In genomic region chr14:22768947-22769346, GRCh38 we compare ENCODE assay signal across 18 cellular contexts. TPM values are rescaled to one million over a fixed set of nuclear protein-coding genes. Genes with fewer than 3 reads are reported as not detected.
A peak's percentile ranks its signal among the peaks of the same experiment; 100 is the strongest.
DNase-seq lines count a peak whose midpoint lies in the region; ATAC-seq and TF ChIP-seq lines count a peak whose summit lies in the region.
"Had no signal": no experiment of that assay in that cellular context is flagged by ENCODE, and none has a peak within 500 bp of the region (broad histone marks: within the 10 kb centered on the region; RNA-seq: fewer than 3 reads in every experiment).

No MANE protein-coding gene starts in this region.

- intact Hi-C loops in activated CD4-positive, alpha-beta memory T cell treated with anti-CD3 and anti-CD28 coated beads for 36 hours (cut with micrococcal nuclease), result loop anchor here (5.0 kb wide), 2 partner anchors 122 to 197 kb away; no protein-coding TSS in a partner anchor
- intact Hi-C loops in CD4-positive, alpha-beta T cell (cut with DNase I, micrococcal nuclease), result loop anchor here in 1 of 2 experiments (5.0 to 10.0 kb wide), 5 partner anchors 63 to 1314 kb away; partner anchors contain the start of genes ACIN1, C14orf119, CHD8 and DAD1

- H3K27ac Mint-ChIP-seq in activated CD4-positive, alpha-beta memory T cell treated with anti-CD3 and anti-CD28 coated beads for 36 hours, result peak overlapping the region; percentile 57
- H3K27ac Mint-ChIP-seq in activated CD4-positive, alpha-beta memory T cell treated with anti-CD3 and anti-CD28 coated beads, Interleukin-2, amount 10 ng/mL, durations not matched to agents 7 days and 5 days, result no peak overlapping the region
- peak overlapping the region; percentile 9 for H3K27ac Mint-ChIP-seq in CD4-positive, alpha-beta T cell
- peak overlapping the region; percentile 7 for H3K27ac Mint-ChIP-seq in activated naive CD8-positive, alpha-beta T cell treated with anti-CD3 and anti-CD28 coated beads, Interleukin-2, amount 10 ng/mL, durations not matched to agents 7 days and 5 days
- peak overlapping the region; percentile 38 for H3K27ac Mint-ChIP-seq in nephron progenitor cell

- no peak for ATAC-seq in CD4-positive, alpha-beta T cell (ENCODE audit: poor library complexity)
- ATAC-seq in activated naive CD8-positive, alpha-beta T cell treated with anti-CD3 and anti-CD28 coated beads, Interleukin-2, amount 10 ng/mL, durations not matched to agents 7 days and 5 days (ENCODE audit: low read depth), result no peak
- ATAC-seq in GM21528 (IDR thresholded peaks at IDR 0.05; ENCODE audit: low FRiP score, unreplicated experiment), result no peak
- no peak for ATAC-seq in GM19455 (IDR thresholded peaks at IDR 0.05; ENCODE audit: unreplicated experiment)
- ATAC-seq: lower lobe of right lung, Right ventricle myocardium inferior had no signal

- peaks cover 53% of the 10 kb centered on the region for H3K36me3 Mint-ChIP-seq in activated CD4-positive, alpha-beta memory T cell treated with anti-CD3 and anti-CD28 coated beads for 36 hours
- H3K36me3 Mint-ChIP-seq in activated CD4-positive, alpha-beta memory T cell treated with anti-CD3 and anti-CD28 coated beads, Interleukin-2, amount 10 ng/mL, durations not matched to agents 7 days and 5 days (ENCODE audit: low read depth), result peaks cover 60% of the 10 kb centered on the region
- peaks cover 72% of the 10 kb centered on the region for H3K36me3 Mint-ChIP-seq in CD4-positive, alpha-beta T cell (ENCODE audit: low read depth)
- H3K36me3 Mint-ChIP-seq in activated naive CD8-positive, alpha-beta T cell treated with anti-CD3 and anti-CD28 coated beads, Interleukin-2, amount 10 ng/mL, durations not matched to agents 7 days and 5 days, result peaks cover 49% of the 10 kb centered on the region
- peaks cover 47% of the 10 kb centered on the region for H3K36me3 Mint-ChIP-seq in nephron progenitor cell (ENCODE audit: low read depth)

- no peak overlapping the region for H3K4me3 Mint-ChIP-seq in activated CD4-positive, alpha-beta memory T cell treated with anti-CD3 and anti-CD28 coated beads for 36 hours
- no peak overlapping the region for H3K4me3 Mint-ChIP-seq in activated CD4-positive, alpha-beta memory T cell treated with anti-CD3 and anti-CD28 coated beads, Interleukin-2, amount 10 ng/mL, durations not matched to agents 7 days and 5 days
- H3K4me3 Mint-ChIP-seq in CD4-positive, alpha-beta T cell, result peak overlapping the region; percentile 73
- H3K4me3 Mint-ChIP-seq in activated naive CD8-positive, alpha-beta T cell treated with anti-CD3 and anti-CD28 coated beads, Interleukin-2, amount 10 ng/mL, durations not matched to agents 7 days and 5 days, result no peak overlapping the region
- peak overlapping the region; percentile 61 for H3K4me3 Mint-ChIP-seq in nephron progenitor cell

- H3K9me3 ChIP-seq in CD4-positive, alpha-beta T cell (ENCODE audit: control insufficient read depth, low read length), result no peaks in the 10 kb centered on the region
- H3K9me3 ChIP-seq: breast epithelium, lower lobe of right lung had no signal

- DNase-seq in activated CD4-positive, alpha-beta memory T cell treated with anti-CD3 and anti-CD28 coated beads for 36 hours, result no peak
- DNase-seq in activated CD4-positive, alpha-beta memory T cell treated with anti-CD3 and anti-CD28 coated beads, Interleukin-2, amount 10 ng/mL, durations not matched to agents 7 days and 5 days, result no peak
- no peak for DNase-seq in CD4-positive, alpha-beta T cell
- no peak for DNase-seq in activated naive CD8-positive, alpha-beta T cell treated with anti-CD3 and anti-CD28 coated beads, Interleukin-2, amount 10 ng/mL, durations not matched to agents 7 days and 5 days
- DNase-seq in nephron progenitor cell (no peak), SHP77 (lab: John Stamatoyannopoulos, UW) (no peak)
- DNase-seq: activated CD4-positive, alpha-beta T cell treated with anti-CD3 and anti-CD28 coated beads, Interleukin-2, amount 50 U/mL, for 4 hours; Calu3; lower lobe of right lung; NCI-H1105 treated with DMSO at 0.1 percent for 48 hours; NCI-H2081; NCI-H446; stimulated activated CD4-positive, alpha-beta T cell treated with anti-CD3 and anti-CD28 coated beads, Interleukin-4, amount 100 ng/mL, for 4 hours; trophoblast cell had no signal

- peaks cover 2% of the 10 kb centered on the region for H3K27me3 Mint-ChIP-seq in activated CD4-positive, alpha-beta memory T cell treated with anti-CD3 and anti-CD28 coated beads for 36 hours
- no peaks in the 10 kb centered on the region for H3K27me3 Mint-ChIP-seq in activated CD4-positive, alpha-beta memory T cell treated with anti-CD3 and anti-CD28 coated beads, Interleukin-2, amount 10 ng/mL, durations not matched to agents 7 days and 5 days
- no peaks in the 10 kb centered on the region for H3K27me3 Mint-ChIP-seq in CD4-positive, alpha-beta T cell
- no peaks in the 10 kb centered on the region for H3K27me3 Mint-ChIP-seq in activated naive CD8-positive, alpha-beta T cell treated with anti-CD3 and anti-CD28 coated beads, Interleukin-2, amount 10 ng/mL, durations not matched to agents 7 days and 5 days
- H3K27me3 Mint-ChIP-seq in nephron progenitor cell (ENCODE audit: low read depth, poor library complexity), result peaks cover 4% of the 10 kb centered on the region

- no peak overlapping the region for H3K27ac ChIP-seq in CD4-positive, alpha-beta T cell (ENCODE audit: low read depth, low read length)
- H3K27ac ChIP-seq: breast epithelium, lower lobe of right lung had no signal

- no peak for TF ChIP-seq CTCF in CD4-positive, alpha-beta T cell (IDR thresholded peaks at IDR 0.05)
- no peak for TF ChIP-seq CTCF in nephron progenitor cell (IDR thresholded peaks at IDR 0.05)

- CTCF ChIA-PET in activated CD4-positive, alpha-beta memory T cell treated with anti-CD3 and anti-CD28 coated beads for 36 hours (lab: Charles Lee), result no interaction called here
- CTCF ChIA-PET in activated CD4-positive, alpha-beta memory T cell treated with anti-CD3 and anti-CD28 coated beads, Interleukin-2, amount 10 ng/mL, durations not matched to agents 7 days and 5 days (lab: Charles Lee), result no interaction called here
- CTCF ChIA-PET in CD4-positive, alpha-beta T cell (lab: Charles Lee), result interaction anchor here (1.1 kb wide), 1 partner anchor 199 kb away, joined by 3 read pairs; no protein-coding TSS in a partner anchor

- peaks cover 34% of the 10 kb centered on the region for H3K4me1 Mint-ChIP-seq in activated CD4-positive, alpha-beta memory T cell treated with anti-CD3 and anti-CD28 coated beads for 36 hours (ENCODE audit: low read depth)
- H3K4me1 Mint-ChIP-seq in activated CD4-positive, alpha-beta memory T cell treated with anti-CD3 and anti-CD28 coated beads, Interleukin-2, amount 10 ng/mL, durations not matched to agents 7 days and 5 days, result peaks cover 35% of the 10 kb centered on the region
- peaks cover 33% of the 10 kb centered on the region for H3K4me1 Mint-ChIP-seq in CD4-positive, alpha-beta T cell (ENCODE audit: low read depth)
- H3K4me1 Mint-ChIP-seq in activated naive CD8-positive, alpha-beta T cell treated with anti-CD3 and anti-CD28 coated beads, Interleukin-2, amount 10 ng/mL, durations not matched to agents 7 days and 5 days, result peaks cover 33% of the 10 kb centered on the region
- peaks cover 37% of the 10 kb centered on the region for H3K4me1 Mint-ChIP-seq in nephron progenitor cell

- H3K27me3 ChIP-seq in CD4-positive, alpha-beta T cell (ENCODE audit: control insufficient read depth, insufficient read depth, low read length), result no peaks in the 10 kb centered on the region
- H3K27me3 ChIP-seq: breast epithelium had no signal

- H3K9me3 Mint-ChIP-seq in activated CD4-positive, alpha-beta memory T cell treated with anti-CD3 and anti-CD28 coated beads for 36 hours, result no peaks in the 10 kb centered on the region
- peaks cover 2% of the 10 kb centered on the region for H3K9me3 Mint-ChIP-seq in activated CD4-positive, alpha-beta memory T cell treated with anti-CD3 and anti-CD28 coated beads, Interleukin-2, amount 10 ng/mL, durations not matched to agents 7 days and 5 days
- H3K9me3 Mint-ChIP-seq in CD4-positive, alpha-beta T cell, result no peaks in the 10 kb centered on the region
- peaks cover 2% of the 10 kb centered on the region for H3K9me3 Mint-ChIP-seq in activated naive CD8-positive, alpha-beta T cell treated with anti-CD3 and anti-CD28 coated beads, Interleukin-2, amount 10 ng/mL, durations not matched to agents 7 days and 5 days
- peaks cover 10% of the 10 kb centered on the region for H3K9me3 Mint-ChIP-seq in nephron progenitor cell

- POLR2A ChIA-PET in activated CD4-positive, alpha-beta memory T cell treated with anti-CD3 and anti-CD28 coated beads for 36 hours (lab: Charles Lee), result no interaction called here
- POLR2A ChIA-PET in activated CD4-positive, alpha-beta memory T cell treated with anti-CD3 and anti-CD28 coated beads, Interleukin-2, amount 10 ng/mL, durations not matched to agents 7 days and 5 days (lab: Charles Lee), result no interaction called here
- POLR2A ChIA-PET in CD4-positive, alpha-beta T cell (lab: Charles Lee), result no interaction called here
- POLR2A ChIA-PET in activated naive CD8-positive, alpha-beta T cell treated with anti-CD3 and anti-CD28 coated beads, Interleukin-2, amount 10 ng/mL, durations not matched to agents 7 days and 5 days (lab: Charles Lee), result no interaction called here

RNA-seq across cellular contexts. Expression of gene OXA1L, which starts 2.5 kb away (rescaled TPM):
- 100 to 1,000 TPM; 131 to 136 TPM for total RNA-seq in activated CD4-positive, alpha-beta memory T cell treated with anti-CD3 and anti-CD28 coated beads for 36 hours
- 100 to 1,000 TPM; 118 to 122 TPM for total RNA-seq in activated CD4-positive, alpha-beta memory T cell treated with anti-CD3 and anti-CD28 coated beads, Interleukin-2, amount 10 ng/mL, durations not matched to agents 7 days and 5 days
- 100 to 1,000 TPM; 176 to 177 TPM for total RNA-seq in CD4-positive, alpha-beta T cell
- 100 to 1,000 TPM; 127 to 130 TPM for total RNA-seq in activated naive CD8-positive, alpha-beta T cell treated with anti-CD3 and anti-CD28 coated beads, Interleukin-2, amount 10 ng/mL, durations not matched to agents 7 days and 5 days

RNA-seq across cellular contexts. Expression of gene SLC7A7, which starts 46.3 kb away (rescaled TPM):
- total RNA-seq in activated CD4-positive, alpha-beta memory T cell treated with anti-CD3 and anti-CD28 coated beads for 36 hours, result under 1 TPM; 0.10 to 0.34 TPM
- total RNA-seq in activated CD4-positive, alpha-beta memory T cell treated with anti-CD3 and anti-CD28 coated beads, Interleukin-2, amount 10 ng/mL, durations not matched to agents 7 days and 5 days, result under 1 TPM; 0.38 to 0.60 TPM
- 1 to 10 TPM in 1 of 2 experiments, under 1 TPM in 1; 0.89 to 1.1 TPM for total RNA-seq in CD4-positive, alpha-beta T cell
- 1 to 10 TPM in 1 of 2 experiments, under 1 TPM in 1; 0.89 to 2.5 TPM for total RNA-seq in activated naive CD8-positive, alpha-beta T cell treated with anti-CD3 and anti-CD28 coated beads, Interleukin-2, amount 10 ng/mL, durations not matched to agents 7 days and 5 days

Comparison
In these comparisons a context has a peak if more than half of its experiments do, and no peak if none do; other contexts are left out.
1. H3K4me3 Mint-ChIP-seq: peak in CD4-positive, alpha-beta T cell (single experiment) and nephron progenitor cell (single experiment); none in activated CD4-positive, alpha-beta memory T cell treated with anti-CD3 and anti-CD28 coated beads for 36 hours (single experiment), activated CD4-positive, alpha-beta memory T cell treated with anti-CD3 and anti-CD28 coated beads, Interleukin-2, amount 10 ng/mL, durations not matched to agents 7 days and 5 days (single experiment) and activated naive CD8-positive, alpha-beta T cell treated with anti-CD3 and anti-CD28 coated beads, Interleukin-2, amount 10 ng/mL, durations not matched to agents 7 days and 5 days (single experiment).